In genomic region chr2:176817061-176817565, GRCh38 we compare ENCODE assay signal across 9 cellular contexts.
DNase-seq lines count a peak whose midpoint lies in the region; ATAC-seq and TF ChIP-seq lines count a peak whose summit lies in the region.
"Had no signal": no experiment of that assay in that cellular context is flagged by ENCODE, and none has a peak within 500 bp of the region (broad histone marks: within the 10 kb centered on the region; RNA-seq: fewer than 3 reads in every experiment).

No MANE protein-coding gene starts in this region.

- H3K4me1 ChIP-seq in breast epithelium, result no peaks in the 10 kb centered on the region

- H3K4me3 Mint-ChIP-seq in MCF 10A (ENCODE audit: unreplicated experiment) (no peak overlapping the region), chondrocyte (ENCODE audit: unreplicated experiment) (no peak overlapping the region), natural killer cell (no peak overlapping the region)
- H3K4me3 Mint-ChIP-seq: neural crest cell had no signal

- H3K4me1 Mint-ChIP-seq in MCF 10A (ENCODE audit: insufficient read depth, unreplicated experiment) (no peaks in the 10 kb centered on the region), chondrocyte (ENCODE audit: low read depth) (no peaks in the 10 kb centered on the region), natural killer cell (peaks cover 16 to 23% of the 10 kb centered on the region in 2 donors)

- H3K27ac ChIP-seq in breast epithelium, result no peak overlapping the region

- H3K27ac Mint-ChIP-seq in MCF 10A (ENCODE audit: low read depth, unreplicated experiment), result no peak overlapping the region
- H3K27ac Mint-ChIP-seq in chondrocyte (ENCODE audit: unreplicated experiment), result no peak overlapping the region
- no peak overlapping the region for H3K27ac Mint-ChIP-seq in natural killer cell

- intact Hi-C loops in MCF 10A (cut with micrococcal nuclease) (loop anchor here (10.0 kb wide), 2 partner anchors 362 to 908 kb away; no protein-coding TSS in a partner anchor), breast epithelium (cut with DNase I; ENCODE audit: low total_unique reads) (no loop called here), natural killer cell (cut with micrococcal nuclease) (loop anchor here (10.0 kb wide), 1 partner anchor 328 kb away; no protein-coding TSS in a partner anchor)

- H3K9me3 Mint-ChIP-seq in MCF 10A (ENCODE audit: unreplicated experiment), result no peaks in the 10 kb centered on the region
- H3K9me3 Mint-ChIP-seq in chondrocyte (ENCODE audit: low read depth), result no peaks in the 10 kb centered on the region
- H3K9me3 Mint-ChIP-seq in natural killer cell, result no peaks in the 10 kb centered on the region
- H3K9me3 Mint-ChIP-seq: neural crest cell had no signal

- no peaks in the 10 kb centered on the region for H3K27me3 ChIP-seq in breast epithelium

- H3K9me3 ChIP-seq in breast epithelium, result no peaks in the 10 kb centered on the region

- CTCF ChIA-PET in MCF 10A (lab: Yijun Ruan, JAX), result interaction anchor here (0.5 to 3.9 kb wide), 16 partner anchors 10 to 707 kb away, joined by 3 to 33 read pairs (median 4); no protein-coding TSS in a partner anchor

- no TSS peak for BruUV-seq in MCF 10A (replicated peaks; lab: Mats Ljungman, UMichigan)

- ATAC-seq in HG03196 (IDR thresholded peaks at IDR 0.05; ENCODE audit: unreplicated experiment) (no peak), GM18858 (IDR thresholded peaks at IDR 0.05; ENCODE audit: unreplicated experiment) (no peak), natural killer cell (no peak)

- H3K4me3 ChIP-seq in breast epithelium, result no peak overlapping the region

- POLR2A ChIA-PET in MCF 10A (lab: Yijun Ruan, JAX), result no interaction called here

- H3K27me3 Mint-ChIP-seq in MCF 10A (ENCODE audit: insufficient read depth, unreplicated experiment), result peaks cover 24% of the 10 kb centered on the region
- peaks cover 30% of the 10 kb centered on the region for H3K27me3 Mint-ChIP-seq in chondrocyte (ENCODE audit: low read depth)
- no peaks in the 10 kb centered on the region for H3K27me3 Mint-ChIP-seq in natural killer cell (ENCODE audit: low read depth in 2 of 2)

- no peaks in the 10 kb centered on the region for H3K36me3 ChIP-seq in breast epithelium

- DNase-seq in MCF 10A (ENCODE audit: unreplicated experiment), result peak; percentile 14
- no peak for DNase-seq in breast epithelium (ENCODE audit: low spot score in 2 of 2)
- peak; percentile 90 for DNase-seq in NCI-H2227 (lab: John Stamatoyannopoulos, UW; ENCODE audit: unreplicated experiment)
- DNase-seq in chondrocyte (ENCODE audit: low spot score), result no peak
- peak; percentile 42 for DNase-seq in superior temporal gyrus (ENCODE audit: extremely low spot score)
- no peak for DNase-seq in natural killer cell

- TF ChIP-seq POLR2A in breast epithelium (IDR thresholded peaks at IDR 0.05), result no peak

- TF ChIP-seq CTCF in MCF 10A (IDR thresholded peaks at IDR 0.05; ENCODE audit: unreplicated experiment), result no peak
- no peak for TF ChIP-seq CTCF in breast epithelium (IDR thresholded peaks at IDR 0.05)
- TF ChIP-seq CTCF in chondrocyte (IDR thresholded peaks at IDR 0.05), result peak; percentile 34
- no peak for TF ChIP-seq CTCF in natural killer cell (IDR thresholded peaks at IDR 0.05)

- H3K36me3 Mint-ChIP-seq in MCF 10A (ENCODE audit: insufficient read depth, unreplicated experiment) (no peaks in the 10 kb centered on the region), chondrocyte (ENCODE audit: low read depth) (no peaks in the 10 kb centered on the region), natural killer cell (no peaks in the 10 kb centered on the region)

Comparison
In these comparisons a context has a peak if more than half of its experiments do, and no peak if none do; other contexts are left out.
1. DNase-seq: peak in MCF 10A (single experiment), NCI-H2227 (single experiment) and superior temporal gyrus (single experiment); none in breast epithelium (0 of 2), chondrocyte (single experiment) and natural killer cell (single experiment).